10 cellular contexts compared by ENCODE assay signal in the genomic region with DNA sequence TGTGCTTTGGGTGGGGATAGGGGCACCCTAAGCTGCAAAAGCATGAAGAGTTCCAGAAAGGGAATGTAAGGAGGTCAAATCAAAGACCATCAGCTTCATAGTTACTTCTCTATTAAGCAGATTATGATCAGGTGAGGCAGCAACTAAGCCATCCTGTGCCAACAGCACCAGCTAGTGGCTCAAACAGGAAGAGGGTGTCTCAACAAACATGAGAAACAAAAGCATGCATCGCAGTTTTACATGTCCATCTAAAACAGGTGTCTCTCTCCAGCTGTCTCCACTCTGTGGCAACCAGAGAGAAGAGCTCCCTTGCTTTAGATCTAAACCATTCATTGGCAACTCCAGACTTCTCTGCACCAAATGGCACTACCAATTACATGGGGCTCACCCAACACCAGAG. TPM values are rescaled to one million over a fixed set of nuclear protein-coding genes. Genes with fewer than 3 reads are reported as not detected.
DNase-seq lines count a peak whose midpoint lies in the region; ATAC-seq and TF ChIP-seq lines count a peak whose summit lies in the region.
"Had no signal": no experiment of that assay in that cellular context is flagged by ENCODE, and none has a peak within 500 bp of the region (broad histone marks: within the 10 kb centered on the region; RNA-seq: fewer than 3 reads in every experiment).

No MANE protein-coding gene starts in this region.

- DNase-seq in DMS53 (lab: John Stamatoyannopoulos, UW) (peak; percentile 21), DMS53 treated with DMSO at 0.1 percent for 48 hours (lab: John Stamatoyannopoulos, UW; ENCODE audit: unreplicated experiment) (no peak), LHCN-M2 (ENCODE audit: low read depth) (peak; percentile 42), choroid plexus epithelial cell (ENCODE audit: low read depth) (no peak), neural crest cell (ENCODE audit: low read depth, low spot score) (no peak)
- DNase-seq: activated CD8-positive, alpha-beta memory T cell treated with anti-CD3 and anti-CD28 coated beads, Interleukin-2, amount 50 U/mL, for 48 hours had no signal

- ATAC-seq in HG02840 (IDR thresholded peaks at IDR 0.05; ENCODE audit: low FRiP score, unreplicated experiment): no peak
- no peak for ATAC-seq in GM18861 (IDR thresholded peaks at IDR 0.05; ENCODE audit: unreplicated experiment)
- no peak for ATAC-seq in GM21825 (IDR thresholded peaks at IDR 0.05; ENCODE audit: unreplicated experiment)

- no peak overlapping the region for H3K4me3 Mint-ChIP-seq in neural crest cell
- H3K4me3 Mint-ChIP-seq: IgD-negative memory B cell had no signal

- no peaks in the 10 kb centered on the region for H3K27me3 Mint-ChIP-seq in neural crest cell (ENCODE audit: low read depth)

- H3K4me3 ChIP-seq in choroid plexus epithelial cell (ENCODE audit: low read depth, low read length): no peak overlapping the region

- TF ChIP-seq CTCF in choroid plexus epithelial cell (conservative IDR thresholded peaks at IDR 0.05; ENCODE audit: low read depth, low read length) (peak; percentile 71), neural crest cell (conservative IDR thresholded peaks at IDR 0.05) (peak; percentile 48)

- H3K36me3 Mint-ChIP-seq in neural crest cell (ENCODE audit: low read depth): peaks cover 16% of the 10 kb centered on the region
- H3K36me3 Mint-ChIP-seq: IgD-negative memory B cell had no signal

- H3K9me3 Mint-ChIP-seq in neural crest cell: peaks cover 3% of the 10 kb centered on the region

- peak overlapping the region; percentile 78 for H3K27ac Mint-ChIP-seq in neural crest cell (ENCODE audit: unreplicated experiment)
- H3K27ac Mint-ChIP-seq: IgD-negative memory B cell had no signal

- peaks cover 18% of the 10 kb centered on the region for H3K4me1 Mint-ChIP-seq in neural crest cell
- H3K4me1 Mint-ChIP-seq: IgD-negative memory B cell had no signal

RNA-seq across cellular contexts. Expression of a gene that starts 52.9 kb away (rescaled TPM):
- 292 and 318 TPM in 2 replicates for total RNA-seq in LHCN-M2 (2014; rRNA removed)
- polyA plus RNA-seq in LHCN-M2 (2012): 584 TPM
- 73.9 and 77.1 TPM in 2 replicates for total RNA-seq in neural crest cell

Comparison
In these comparisons a context has a peak if more than half of its experiments do, and no peak if none do; other contexts are left out.
1. DNase-seq: peak in DMS53 (single experiment) and LHCN-M2 (single experiment); none in DMS53 treated with DMSO at 0.1 percent for 48 hours (single experiment), choroid plexus epithelial cell (single experiment) and neural crest cell (single experiment).